ENCODE assay signal across 1 cellular context in genomic region chr18:50878345-50879301, GRCh38.
TF ChIP-seq lines count a peak whose summit lies in the region.

ME2 (plus strand) TSS chr18:50879118; CDS start chr18:50895821, 16,703 bp downstream.

TF ChIP-seq in HepG2, 621 proteins besides CTCF, POLR2A, EP300 and RAD21 (continued from another document and continues in another):
- no peak for TF ChIP-seq CERS6 (CRISPR knock-in tag; IDR thresholded peaks at IDR 0.05)
- no peak for TF ChIP-seq ZBTB38 (CRISPR knock-in tag; IDR thresholded peaks at IDR 0.05)
- TF ChIP-seq NR2F1 (CRISPR knock-in tag; IDR thresholded peaks at IDR 0.05) = no peak
- TF ChIP-seq ZNF275 (CRISPR knock-in tag; IDR thresholded peaks at IDR 0.05; ENCODE audit: borderline replicate concordance) = no peak
- TF ChIP-seq, protein P1, sequence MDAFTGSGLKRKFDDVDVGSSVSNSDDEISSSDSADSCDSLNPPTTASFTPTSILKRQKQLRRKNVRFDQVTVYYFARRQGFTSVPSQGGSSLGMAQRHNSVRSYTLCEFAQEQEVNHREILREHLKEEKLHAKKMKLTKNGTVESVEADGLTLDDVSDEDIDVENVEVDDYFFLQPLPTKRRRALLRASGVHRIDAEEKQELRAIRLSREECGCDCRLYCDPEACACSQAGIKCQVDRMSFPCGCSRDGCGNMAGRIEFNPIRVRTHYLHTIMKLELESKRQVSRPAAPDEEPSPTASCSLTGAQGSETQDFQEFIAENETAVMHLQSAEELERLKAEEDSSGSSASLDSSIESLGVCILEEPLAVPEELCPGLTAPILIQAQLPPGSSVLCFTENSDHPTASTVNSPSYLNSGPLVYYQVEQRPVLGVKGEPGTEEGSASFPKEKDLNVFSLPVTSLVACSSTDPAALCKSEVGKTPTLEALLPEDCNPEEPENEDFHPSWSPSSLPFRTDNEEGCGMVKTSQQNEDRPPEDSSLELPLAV (CRISPR knock-in tag; conservative IDR thresholded peaks at IDR 0.05; ENCODE audit: low read depth) = no peak
- no peak for TF ChIP-seq ZSCAN29 (CRISPR knock-in tag; conservative IDR thresholded peaks at IDR 0.05)
- no peak for TF ChIP-seq PRPF4 (IDR thresholded peaks at IDR 0.05; ENCODE audit: low read depth, low read length, poor library complexity, severe bottlenecking)
- TF ChIP-seq ERF (CRISPR knock-in tag; IDR thresholded peaks at IDR 0.05) = peak; percentile 14; the same call in 1 of the 2 replicates
- no peak; the same call in 1 of the 2 replicates for TF ChIP-seq NCOA2 (CRISPR knock-in tag; IDR thresholded peaks at IDR 0.05)
- TF ChIP-seq ZBTB26 (CRISPR knock-in tag; IDR thresholded peaks at IDR 0.05; ENCODE audit: borderline replicate concordance) = no peak; the same call in 1 of the 2 replicates
- TF ChIP-seq ZFAT (CRISPR knock-in tag; conservative IDR thresholded peaks at IDR 0.05) = no peak
- TF ChIP-seq ZNF772 (CRISPR knock-in tag; IDR thresholded peaks at IDR 0.05) = 0 out of 2 replicates have a peak, but pooled peaks have one; percentile 9
- no peak for TF ChIP-seq STAT5B (CRISPR knock-in tag; IDR thresholded peaks at IDR 0.05)
- no peak for TF ChIP-seq PPARG (CRISPR knock-in tag; conservative IDR thresholded peaks at IDR 0.05)
- no peak for TF ChIP-seq SSRP1 (CRISPR knock-in tag; IDR thresholded peaks at IDR 0.05)
- no peak for TF ChIP-seq MAFF (IDR thresholded peaks at IDR 0.05; ENCODE audit: low read depth, low read length)
- no peak for TF ChIP-seq ZFP37 (CRISPR knock-in tag; IDR thresholded peaks at IDR 0.05; ENCODE audit: borderline replicate concordance)
- TF ChIP-seq ZNF331 (CRISPR knock-in tag; IDR thresholded peaks at IDR 0.05) = no peak
- no peak; the same call in 1 of the 2 replicates for TF ChIP-seq ZNF230 (CRISPR knock-in tag; IDR thresholded peaks at IDR 0.05)
- no peak for TF ChIP-seq CEBPZ (IDR thresholded peaks at IDR 0.05; ENCODE audit: low read length)
- peak; percentile 68; the same call in 1 of the 2 replicates for TF ChIP-seq KDM2A (CRISPR knock-in tag; IDR thresholded peaks at IDR 0.05; ENCODE audit: borderline replicate concordance, low read depth)
- no peak for TF ChIP-seq TCF7 (IDR thresholded peaks at IDR 0.05; ENCODE audit: low read depth)
- no peak for TF ChIP-seq SMC3 (IDR thresholded peaks at IDR 0.05; ENCODE audit: low read length)
- no peak for TF ChIP-seq CBFB (CRISPR knock-in tag; IDR thresholded peaks at IDR 0.05)
- TF ChIP-seq ATF3 (CRISPR knock-in tag; IDR thresholded peaks at IDR 0.05) = no peak
- TF ChIP-seq ZNF17 (CRISPR knock-in tag; IDR thresholded peaks at IDR 0.05) = no peak
- 0 out of 2 replicates have a peak, but pooled peaks have one; percentile 58 for TF ChIP-seq U2AF2 (IDR thresholded peaks at IDR 0.05; ENCODE audit: low read depth, low read length)
- no peak for TF ChIP-seq CREB1 (IDR thresholded peaks at IDR 0.05)
- TF ChIP-seq CREB1 (CRISPR knock-in tag; IDR thresholded peaks at IDR 0.05) = no peak
- no peak for TF ChIP-seq DNMT1 (CRISPR knock-in tag; IDR thresholded peaks at IDR 0.05)
- TF ChIP-seq ADNP (CRISPR knock-in tag; IDR thresholded peaks at IDR 0.05) = no peak
- no peak for TF ChIP-seq EZH2 (conservative IDR thresholded peaks at IDR 0.05; ENCODE audit: low read depth, low read length)
- TF ChIP-seq ZNF235 (CRISPR knock-in tag; IDR thresholded peaks at IDR 0.05; ENCODE audit: borderline replicate concordance) = peak; percentile 36; the same call in 1 of the 2 replicates
- peak; percentile 30; the same call in 1 of the 2 replicates for TF ChIP-seq SIN3A (IDR thresholded peaks at IDR 0.05; ENCODE audit: borderline replicate concordance, low read depth, low read length)
- peak; percentile 68 for TF ChIP-seq ZBTB7B (CRISPR knock-in tag; IDR thresholded peaks at IDR 0.05)
- TF ChIP-seq ZNF224 (CRISPR knock-in tag; IDR thresholded peaks at IDR 0.05) = peak; percentile 68; the same call in 1 of the 2 replicates
- TF ChIP-seq ZNF317 (CRISPR knock-in tag; IDR thresholded peaks at IDR 0.05) = 0 out of 2 replicates have a peak, but pooled peaks have one; percentile 60
- no peak for TF ChIP-seq ZFP62 (CRISPR knock-in tag; IDR thresholded peaks at IDR 0.05)
- TF ChIP-seq, protein P2, sequence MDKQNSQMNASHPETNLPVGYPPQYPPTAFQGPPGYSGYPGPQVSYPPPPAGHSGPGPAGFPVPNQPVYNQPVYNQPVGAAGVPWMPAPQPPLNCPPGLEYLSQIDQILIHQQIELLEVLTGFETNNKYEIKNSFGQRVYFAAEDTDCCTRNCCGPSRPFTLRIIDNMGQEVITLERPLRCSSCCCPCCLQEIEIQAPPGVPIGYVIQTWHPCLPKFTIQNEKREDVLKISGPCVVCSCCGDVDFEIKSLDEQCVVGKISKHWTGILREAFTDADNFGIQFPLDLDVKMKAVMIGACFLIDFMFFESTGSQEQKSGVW (CRISPR knock-in tag; IDR thresholded peaks at IDR 0.05; ENCODE audit: borderline replicate concordance) = no peak
- TF ChIP-seq MLX (CRISPR knock-in tag; IDR thresholded peaks at IDR 0.05) = no peak
- TF ChIP-seq NR2C2 (CRISPR knock-in tag; IDR thresholded peaks at IDR 0.05; ENCODE audit: borderline replicate concordance) = 0 out of 2 replicates have a peak, but pooled peaks have one; percentile 17
- TF ChIP-seq NR2F2 (IDR thresholded peaks at IDR 0.05; ENCODE audit: borderline replicate concordance, low read depth) = no peak
- no peak for TF ChIP-seq ZNF296 (CRISPR knock-in tag; conservative IDR thresholded peaks at IDR 0.05)
- TF ChIP-seq ZNF703 (CRISPR knock-in tag; IDR thresholded peaks at IDR 0.05; ENCODE audit: borderline replicate concordance) = no peak
- TF ChIP-seq ZNF350 (CRISPR knock-in tag; IDR thresholded peaks at IDR 0.05; ENCODE audit: borderline replicate concordance, low read depth) = peak; percentile 60; the same call in 1 of the 2 replicates
- no peak for TF ChIP-seq GTF3A (CRISPR knock-in tag; conservative IDR thresholded peaks at IDR 0.05)
- TF ChIP-seq ZNF777 (CRISPR knock-in tag; IDR thresholded peaks at IDR 0.05) = peak; percentile 61
- no peak for TF ChIP-seq ZNF136 (CRISPR knock-in tag; IDR thresholded peaks at IDR 0.05; ENCODE audit: low read depth)
- no peak for TF ChIP-seq HMG20B (CRISPR knock-in tag; conservative IDR thresholded peaks at IDR 0.05)
- TF ChIP-seq TOE1 (CRISPR knock-in tag; IDR thresholded peaks at IDR 0.05) = no peak
- TF ChIP-seq ZNF552 (CRISPR knock-in tag; IDR thresholded peaks at IDR 0.05; ENCODE audit: borderline replicate concordance) = peak; percentile 40; the same call in 1 of the 2 replicates
- no peak for TF ChIP-seq ZNF737 (CRISPR knock-in tag; IDR thresholded peaks at IDR 0.05; ENCODE audit: borderline replicate concordance)
- no peak for TF ChIP-seq BHLHE40 (IDR thresholded peaks at IDR 0.05; ENCODE audit: low read length)
- no peak for TF ChIP-seq SALL2 (CRISPR knock-in tag; IDR thresholded peaks at IDR 0.05)
- no peak for TF ChIP-seq ZNF24 (IDR thresholded peaks at IDR 0.05)
- TF ChIP-seq ZNF678 (CRISPR knock-in tag; IDR thresholded peaks at IDR 0.05) = no peak; the same call in 1 of the 2 replicates
- TF ChIP-seq, protein P3, sequence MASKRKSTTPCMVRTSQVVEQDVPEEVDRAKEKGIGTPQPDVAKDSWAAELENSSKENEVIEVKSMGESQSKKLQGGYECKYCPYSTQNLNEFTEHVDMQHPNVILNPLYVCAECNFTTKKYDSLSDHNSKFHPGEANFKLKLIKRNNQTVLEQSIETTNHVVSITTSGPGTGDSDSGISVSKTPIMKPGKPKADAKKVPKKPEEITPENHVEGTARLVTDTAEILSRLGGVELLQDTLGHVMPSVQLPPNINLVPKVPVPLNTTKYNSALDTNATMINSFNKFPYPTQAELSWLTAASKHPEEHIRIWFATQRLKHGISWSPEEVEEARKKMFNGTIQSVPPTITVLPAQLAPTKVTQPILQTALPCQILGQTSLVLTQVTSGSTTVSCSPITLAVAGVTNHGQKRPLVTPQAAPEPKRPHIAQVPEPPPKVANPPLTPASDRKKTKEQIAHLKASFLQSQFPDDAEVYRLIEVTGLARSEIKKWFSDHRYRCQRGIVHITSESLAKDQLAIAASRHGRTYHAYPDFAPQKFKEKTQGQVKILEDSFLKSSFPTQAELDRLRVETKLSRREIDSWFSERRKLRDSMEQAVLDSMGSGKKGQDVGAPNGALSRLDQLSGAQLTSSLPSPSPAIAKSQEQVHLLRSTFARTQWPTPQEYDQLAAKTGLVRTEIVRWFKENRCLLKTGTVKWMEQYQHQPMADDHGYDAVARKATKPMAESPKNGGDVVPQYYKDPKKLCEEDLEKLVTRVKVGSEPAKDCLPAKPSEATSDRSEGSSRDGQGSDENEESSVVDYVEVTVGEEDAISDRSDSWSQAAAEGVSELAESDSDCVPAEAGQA (IDR thresholded peaks at IDR 0.05; ENCODE audit: low read depth) = no peak
- TF ChIP-seq, protein P3 (CRISPR knock-in tag; IDR thresholded peaks at IDR 0.05; ENCODE audit: borderline replicate concordance) = no peak
